2 cellular contexts compared by ENCODE assay signal in the genomic region with DNA sequence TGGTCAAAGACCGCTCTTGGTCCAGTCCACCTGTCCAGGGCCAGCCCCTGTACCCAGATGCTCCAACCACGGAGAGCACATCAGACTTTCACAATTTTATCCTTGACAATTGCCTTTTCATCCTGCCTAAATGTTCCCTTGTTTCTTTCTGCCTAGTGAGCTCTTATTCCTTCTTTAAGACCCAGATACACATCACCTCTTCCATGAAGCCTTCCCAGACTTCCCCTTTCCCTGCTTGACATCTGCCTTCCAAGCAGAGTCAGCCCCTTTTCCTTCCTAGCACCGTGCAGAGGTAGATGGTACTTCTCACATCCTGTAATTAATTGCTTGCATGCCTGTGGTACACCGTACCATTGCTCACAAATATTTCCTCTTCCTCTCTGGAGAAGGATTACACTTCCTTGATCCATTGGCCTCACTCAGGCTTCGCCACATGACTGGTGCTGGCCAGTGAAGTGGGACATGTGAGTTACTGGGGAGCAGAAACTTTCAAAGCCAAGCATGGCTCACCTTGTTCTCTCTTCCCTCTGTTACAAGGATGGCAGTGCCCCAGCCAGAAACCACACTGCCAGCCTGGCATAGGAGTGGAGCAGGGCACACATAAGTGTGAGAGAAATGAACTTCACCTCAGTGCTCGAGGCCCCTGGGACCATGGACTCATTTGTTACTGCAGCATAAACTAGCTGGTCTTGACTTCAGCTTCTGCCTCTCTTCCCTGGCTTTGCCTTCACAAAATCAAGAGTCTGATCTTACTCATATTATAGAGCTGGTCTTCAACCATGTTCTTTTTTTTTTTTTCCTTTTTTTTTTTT.
TF ChIP-seq lines count a peak whose summit lies in the region.

No MANE protein-coding gene starts in this region.

TF ChIP-seq in Ishikawa, 13 proteins besides CTCF, POLR2A, EP300 and RAD21:
- TF ChIP-seq, protein P1, sequence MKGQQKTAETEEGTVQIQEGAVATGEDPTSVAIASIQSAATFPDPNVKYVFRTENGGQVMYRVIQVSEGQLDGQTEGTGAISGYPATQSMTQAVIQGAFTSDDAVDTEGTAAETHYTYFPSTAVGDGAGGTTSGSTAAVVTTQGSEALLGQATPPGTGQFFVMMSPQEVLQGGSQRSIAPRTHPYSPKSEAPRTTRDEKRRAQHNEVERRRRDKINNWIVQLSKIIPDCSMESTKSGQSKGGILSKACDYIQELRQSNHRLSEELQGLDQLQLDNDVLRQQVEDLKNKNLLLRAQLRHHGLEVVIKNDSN (IDR thresholded peaks at IDR 0.05): 0 out of 2 replicates have a peak, but pooled peaks have one; percentile 30
- TF ChIP-seq, protein P2, sequence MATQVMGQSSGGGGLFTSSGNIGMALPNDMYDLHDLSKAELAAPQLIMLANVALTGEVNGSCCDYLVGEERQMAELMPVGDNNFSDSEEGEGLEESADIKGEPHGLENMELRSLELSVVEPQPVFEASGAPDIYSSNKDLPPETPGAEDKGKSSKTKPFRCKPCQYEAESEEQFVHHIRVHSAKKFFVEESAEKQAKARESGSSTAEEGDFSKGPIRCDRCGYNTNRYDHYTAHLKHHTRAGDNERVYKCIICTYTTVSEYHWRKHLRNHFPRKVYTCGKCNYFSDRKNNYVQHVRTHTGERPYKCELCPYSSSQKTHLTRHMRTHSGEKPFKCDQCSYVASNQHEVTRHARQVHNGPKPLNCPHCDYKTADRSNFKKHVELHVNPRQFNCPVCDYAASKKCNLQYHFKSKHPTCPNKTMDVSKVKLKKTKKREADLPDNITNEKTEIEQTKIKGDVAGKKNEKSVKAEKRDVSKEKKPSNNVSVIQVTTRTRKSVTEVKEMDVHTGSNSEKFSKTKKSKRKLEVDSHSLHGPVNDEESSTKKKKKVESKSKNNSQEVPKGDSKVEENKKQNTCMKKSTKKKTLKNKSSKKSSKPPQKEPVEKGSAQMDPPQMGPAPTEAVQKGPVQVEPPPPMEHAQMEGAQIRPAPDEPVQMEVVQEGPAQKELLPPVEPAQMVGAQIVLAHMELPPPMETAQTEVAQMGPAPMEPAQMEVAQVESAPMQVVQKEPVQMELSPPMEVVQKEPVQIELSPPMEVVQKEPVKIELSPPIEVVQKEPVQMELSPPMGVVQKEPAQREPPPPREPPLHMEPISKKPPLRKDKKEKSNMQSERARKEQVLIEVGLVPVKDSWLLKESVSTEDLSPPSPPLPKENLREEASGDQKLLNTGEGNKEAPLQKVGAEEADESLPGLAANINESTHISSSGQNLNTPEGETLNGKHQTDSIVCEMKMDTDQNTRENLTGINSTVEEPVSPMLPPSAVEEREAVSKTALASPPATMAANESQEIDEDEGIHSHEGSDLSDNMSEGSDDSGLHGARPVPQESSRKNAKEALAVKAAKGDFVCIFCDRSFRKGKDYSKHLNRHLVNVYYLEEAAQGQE (IDR thresholded peaks at IDR 0.05; ENCODE audit: low read depth): no peak

TF ChIP-seq in K562, 482 proteins besides CTCF, POLR2A, EP300 and RAD21:
- no peak for TF ChIP-seq ZKSCAN8 (CRISPR knock-in tag; IDR thresholded peaks at IDR 0.05)
- TF ChIP-seq NEUROD1 (IDR thresholded peaks at IDR 0.05; ENCODE audit: borderline replicate concordance, low read depth, low read length, partially characterized antibody): no peak
- TF ChIP-seq, protein P3, sequence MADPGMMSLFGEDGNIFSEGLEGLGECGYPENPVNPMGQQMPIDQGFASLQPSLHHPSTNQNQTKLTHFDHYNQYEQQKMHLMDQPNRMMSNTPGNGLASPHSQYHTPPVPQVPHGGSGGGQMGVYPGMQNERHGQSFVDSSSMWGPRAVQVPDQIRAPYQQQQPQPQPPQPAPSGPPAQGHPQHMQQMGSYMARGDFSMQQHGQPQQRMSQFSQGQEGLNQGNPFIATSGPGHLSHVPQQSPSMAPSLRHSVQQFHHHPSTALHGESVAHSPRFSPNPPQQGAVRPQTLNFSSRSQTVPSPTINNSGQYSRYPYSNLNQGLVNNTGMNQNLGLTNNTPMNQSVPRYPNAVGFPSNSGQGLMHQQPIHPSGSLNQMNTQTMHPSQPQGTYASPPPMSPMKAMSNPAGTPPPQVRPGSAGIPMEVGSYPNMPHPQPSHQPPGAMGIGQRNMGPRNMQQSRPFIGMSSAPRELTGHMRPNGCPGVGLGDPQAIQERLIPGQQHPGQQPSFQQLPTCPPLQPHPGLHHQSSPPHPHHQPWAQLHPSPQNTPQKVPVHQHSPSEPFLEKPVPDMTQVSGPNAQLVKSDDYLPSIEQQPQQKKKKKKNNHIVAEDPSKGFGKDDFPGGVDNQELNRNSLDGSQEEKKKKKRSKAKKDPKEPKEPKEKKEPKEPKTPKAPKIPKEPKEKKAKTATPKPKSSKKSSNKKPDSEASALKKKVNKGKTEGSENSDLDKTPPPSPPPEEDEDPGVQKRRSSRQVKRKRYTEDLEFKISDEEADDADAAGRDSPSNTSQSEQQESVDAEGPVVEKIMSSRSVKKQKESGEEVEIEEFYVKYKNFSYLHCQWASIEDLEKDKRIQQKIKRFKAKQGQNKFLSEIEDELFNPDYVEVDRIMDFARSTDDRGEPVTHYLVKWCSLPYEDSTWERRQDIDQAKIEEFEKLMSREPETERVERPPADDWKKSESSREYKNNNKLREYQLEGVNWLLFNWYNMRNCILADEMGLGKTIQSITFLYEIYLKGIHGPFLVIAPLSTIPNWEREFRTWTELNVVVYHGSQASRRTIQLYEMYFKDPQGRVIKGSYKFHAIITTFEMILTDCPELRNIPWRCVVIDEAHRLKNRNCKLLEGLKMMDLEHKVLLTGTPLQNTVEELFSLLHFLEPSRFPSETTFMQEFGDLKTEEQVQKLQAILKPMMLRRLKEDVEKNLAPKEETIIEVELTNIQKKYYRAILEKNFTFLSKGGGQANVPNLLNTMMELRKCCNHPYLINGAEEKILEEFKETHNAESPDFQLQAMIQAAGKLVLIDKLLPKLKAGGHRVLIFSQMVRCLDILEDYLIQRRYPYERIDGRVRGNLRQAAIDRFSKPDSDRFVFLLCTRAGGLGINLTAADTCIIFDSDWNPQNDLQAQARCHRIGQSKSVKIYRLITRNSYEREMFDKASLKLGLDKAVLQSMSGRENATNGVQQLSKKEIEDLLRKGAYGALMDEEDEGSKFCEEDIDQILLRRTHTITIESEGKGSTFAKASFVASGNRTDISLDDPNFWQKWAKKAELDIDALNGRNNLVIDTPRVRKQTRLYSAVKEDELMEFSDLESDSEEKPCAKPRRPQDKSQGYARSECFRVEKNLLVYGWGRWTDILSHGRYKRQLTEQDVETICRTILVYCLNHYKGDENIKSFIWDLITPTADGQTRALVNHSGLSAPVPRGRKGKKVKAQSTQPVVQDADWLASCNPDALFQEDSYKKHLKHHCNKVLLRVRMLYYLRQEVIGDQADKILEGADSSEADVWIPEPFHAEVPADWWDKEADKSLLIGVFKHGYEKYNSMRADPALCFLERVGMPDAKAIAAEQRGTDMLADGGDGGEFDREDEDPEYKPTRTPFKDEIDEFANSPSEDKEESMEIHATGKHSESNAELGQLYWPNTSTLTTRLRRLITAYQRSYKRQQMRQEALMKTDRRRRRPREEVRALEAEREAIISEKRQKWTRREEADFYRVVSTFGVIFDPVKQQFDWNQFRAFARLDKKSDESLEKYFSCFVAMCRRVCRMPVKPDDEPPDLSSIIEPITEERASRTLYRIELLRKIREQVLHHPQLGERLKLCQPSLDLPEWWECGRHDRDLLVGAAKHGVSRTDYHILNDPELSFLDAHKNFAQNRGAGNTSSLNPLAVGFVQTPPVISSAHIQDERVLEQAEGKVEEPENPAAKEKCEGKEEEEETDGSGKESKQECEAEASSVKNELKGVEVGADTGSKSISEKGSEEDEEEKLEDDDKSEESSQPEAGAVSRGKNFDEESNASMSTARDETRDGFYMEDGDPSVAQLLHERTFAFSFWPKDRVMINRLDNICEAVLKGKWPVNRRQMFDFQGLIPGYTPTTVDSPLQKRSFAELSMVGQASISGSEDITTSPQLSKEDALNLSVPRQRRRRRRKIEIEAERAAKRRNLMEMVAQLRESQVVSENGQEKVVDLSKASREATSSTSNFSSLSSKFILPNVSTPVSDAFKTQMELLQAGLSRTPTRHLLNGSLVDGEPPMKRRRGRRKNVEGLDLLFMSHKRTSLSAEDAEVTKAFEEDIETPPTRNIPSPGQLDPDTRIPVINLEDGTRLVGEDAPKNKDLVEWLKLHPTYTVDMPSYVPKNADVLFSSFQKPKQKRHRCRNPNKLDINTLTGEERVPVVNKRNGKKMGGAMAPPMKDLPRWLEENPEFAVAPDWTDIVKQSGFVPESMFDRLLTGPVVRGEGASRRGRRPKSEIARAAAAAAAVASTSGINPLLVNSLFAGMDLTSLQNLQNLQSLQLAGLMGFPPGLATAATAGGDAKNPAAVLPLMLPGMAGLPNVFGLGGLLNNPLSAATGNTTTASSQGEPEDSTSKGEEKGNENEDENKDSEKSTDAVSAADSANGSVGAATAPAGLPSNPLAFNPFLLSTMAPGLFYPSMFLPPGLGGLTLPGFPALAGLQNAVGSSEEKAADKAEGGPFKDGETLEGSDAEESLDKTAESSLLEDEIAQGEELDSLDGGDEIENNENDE (IDR thresholded peaks at IDR 0.05; ENCODE audit: low read depth, low read length): no peak
- TF ChIP-seq, protein P4, sequence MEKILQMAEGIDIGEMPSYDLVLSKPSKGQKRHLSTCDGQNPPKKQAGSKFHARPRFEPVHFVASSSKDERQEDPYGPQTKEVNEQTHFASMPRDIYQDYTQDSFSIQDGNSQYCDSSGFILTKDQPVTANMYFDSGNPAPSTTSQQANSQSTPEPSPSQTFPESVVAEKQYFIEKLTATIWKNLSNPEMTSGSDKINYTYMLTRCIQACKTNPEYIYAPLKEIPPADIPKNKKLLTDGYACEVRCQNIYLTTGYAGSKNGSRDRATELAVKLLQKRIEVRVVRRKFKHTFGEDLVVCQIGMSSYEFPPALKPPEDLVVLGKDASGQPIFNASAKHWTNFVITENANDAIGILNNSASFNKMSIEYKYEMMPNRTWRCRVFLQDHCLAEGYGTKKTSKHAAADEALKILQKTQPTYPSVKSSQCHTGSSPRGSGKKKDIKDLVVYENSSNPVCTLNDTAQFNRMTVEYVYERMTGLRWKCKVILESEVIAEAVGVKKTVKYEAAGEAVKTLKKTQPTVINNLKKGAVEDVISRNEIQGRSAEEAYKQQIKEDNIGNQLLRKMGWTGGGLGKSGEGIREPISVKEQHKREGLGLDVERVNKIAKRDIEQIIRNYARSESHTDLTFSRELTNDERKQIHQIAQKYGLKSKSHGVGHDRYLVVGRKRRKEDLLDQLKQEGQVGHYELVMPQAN (IDR thresholded peaks at IDR 0.05; ENCODE audit: borderline replicate concordance): no peak
- TF ChIP-seq, protein P5, sequence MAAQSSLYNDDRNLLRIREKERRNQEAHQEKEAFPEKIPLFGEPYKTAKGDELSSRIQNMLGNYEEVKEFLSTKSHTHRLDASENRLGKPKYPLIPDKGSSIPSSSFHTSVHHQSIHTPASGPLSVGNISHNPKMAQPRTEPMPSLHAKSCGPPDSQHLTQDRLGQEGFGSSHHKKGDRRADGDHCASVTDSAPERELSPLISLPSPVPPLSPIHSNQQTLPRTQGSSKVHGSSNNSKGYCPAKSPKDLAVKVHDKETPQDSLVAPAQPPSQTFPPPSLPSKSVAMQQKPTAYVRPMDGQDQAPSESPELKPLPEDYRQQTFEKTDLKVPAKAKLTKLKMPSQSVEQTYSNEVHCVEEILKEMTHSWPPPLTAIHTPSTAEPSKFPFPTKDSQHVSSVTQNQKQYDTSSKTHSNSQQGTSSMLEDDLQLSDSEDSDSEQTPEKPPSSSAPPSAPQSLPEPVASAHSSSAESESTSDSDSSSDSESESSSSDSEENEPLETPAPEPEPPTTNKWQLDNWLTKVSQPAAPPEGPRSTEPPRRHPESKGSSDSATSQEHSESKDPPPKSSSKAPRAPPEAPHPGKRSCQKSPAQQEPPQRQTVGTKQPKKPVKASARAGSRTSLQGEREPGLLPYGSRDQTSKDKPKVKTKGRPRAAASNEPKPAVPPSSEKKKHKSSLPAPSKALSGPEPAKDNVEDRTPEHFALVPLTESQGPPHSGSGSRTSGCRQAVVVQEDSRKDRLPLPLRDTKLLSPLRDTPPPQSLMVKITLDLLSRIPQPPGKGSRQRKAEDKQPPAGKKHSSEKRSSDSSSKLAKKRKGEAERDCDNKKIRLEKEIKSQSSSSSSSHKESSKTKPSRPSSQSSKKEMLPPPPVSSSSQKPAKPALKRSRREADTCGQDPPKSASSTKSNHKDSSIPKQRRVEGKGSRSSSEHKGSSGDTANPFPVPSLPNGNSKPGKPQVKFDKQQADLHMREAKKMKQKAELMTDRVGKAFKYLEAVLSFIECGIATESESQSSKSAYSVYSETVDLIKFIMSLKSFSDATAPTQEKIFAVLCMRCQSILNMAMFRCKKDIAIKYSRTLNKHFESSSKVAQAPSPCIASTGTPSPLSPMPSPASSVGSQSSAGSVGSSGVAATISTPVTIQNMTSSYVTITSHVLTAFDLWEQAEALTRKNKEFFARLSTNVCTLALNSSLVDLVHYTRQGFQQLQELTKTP (IDR thresholded peaks at IDR 0.05; ENCODE audit: low read depth in 1 of 2, partially characterized antibody in 2 of 2): no peak
- TF ChIP-seq ZNF830 (CRISPR knock-in tag; IDR thresholded peaks at IDR 0.05): no peak
- TF ChIP-seq ZFP36 (IDR thresholded peaks at IDR 0.05; ENCODE audit: low read depth, low read length, partially characterized antibody): peak; percentile 89
- no peak for TF ChIP-seq PTTG1 (tag; IDR thresholded peaks at IDR 0.05; ENCODE audit: low read depth)
